7 cellular contexts compared by ENCODE assay signal in the genomic region with DNA sequence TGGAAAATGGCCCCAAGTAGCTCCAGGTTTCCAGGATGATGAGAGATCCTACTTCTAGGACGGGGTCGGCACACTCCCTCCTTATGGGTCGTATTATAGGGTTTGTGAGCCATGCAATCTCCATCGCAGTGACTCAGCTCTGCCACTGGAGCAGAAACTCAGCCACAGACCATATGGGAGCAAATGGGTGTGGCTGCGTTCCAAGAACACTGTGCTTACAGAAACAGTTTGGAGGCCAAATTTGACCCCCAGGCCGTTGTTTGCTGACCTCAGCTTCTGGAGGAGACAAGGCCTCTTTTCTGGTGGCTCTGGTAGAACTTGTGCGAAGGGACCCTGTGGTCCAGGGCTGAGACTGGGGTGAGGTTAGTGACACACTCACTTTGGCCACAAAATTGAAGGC. TPM values are rescaled to one million over a fixed set of nuclear protein-coding genes. Genes with fewer than 3 reads are reported as not detected.
A peak's percentile ranks its signal among the peaks of the same experiment; 100 is the strongest.
DNase-seq lines count a peak whose midpoint lies in the region; ATAC-seq and TF ChIP-seq lines count a peak whose summit lies in the region.
"Not testable (repeated sequence)": the region's sequence is repeated elsewhere in the genome, so short reads cannot be mapped to it uniquely, and the experiment has no call there.

No MANE protein-coding gene starts in this region.

- TF ChIP-seq CTCF in HL-60 (IDR thresholded peaks at IDR 0.05; ENCODE audit: insufficient read depth, low read length); osteocyte (IDR thresholded peaks at IDR 0.05): not testable (repeated sequence)

- H3K27ac ChIP-seq in HL-60 (replicated peaks), result not testable (repeated sequence)

- H3K9ac ChIP-seq in adipocyte (ENCODE audit: low read length), result not testable (repeated sequence)

- H3K9me3 ChIP-seq in adipocyte (ENCODE audit: control insufficient read depth, low read length), result not testable (repeated sequence)

- H3K4me1 ChIP-seq in adipocyte (ENCODE audit: control insufficient read depth, insufficient read depth, low read length), result peaks cover 11% of the 10 kb centered on the region

- H3K27me3 Mint-ChIP-seq in osteocyte (ENCODE audit: unreplicated experiment), result not testable (repeated sequence)

- H3K4me1 Mint-ChIP-seq in osteocyte (ENCODE audit: unreplicated experiment), result not testable (repeated sequence)

- not testable (repeated sequence) for H3K9me3 Mint-ChIP-seq in osteocyte (ENCODE audit: unreplicated experiment)

- not testable (repeated sequence) for H3K27me3 ChIP-seq in HL-60 (ENCODE audit: insufficient read depth, poor library complexity, severe bottlenecking); adipocyte (replicated peaks; ENCODE audit: control insufficient read depth, insufficient read depth, low read length)

- ATAC-seq in esophagus mucosa, result peak; percentile 53

- H3K36me3 ChIP-seq in adipocyte (ENCODE audit: control insufficient read depth, insufficient read depth, low read length, severe bottlenecking), result not testable (repeated sequence)

- not testable (repeated sequence) for H3K36me3 Mint-ChIP-seq in osteocyte (ENCODE audit: unreplicated experiment)

- peak overlapping the region; percentile 82 for H3K27ac Mint-ChIP-seq in osteocyte (ENCODE audit: unreplicated experiment)

- DNase-seq in DMS 273 (lab: John Stamatoyannopoulos, UW; ENCODE audit: unreplicated experiment) (peak; percentile 89), HL-60 (ENCODE audit: low read depth in 1 of 2, low spot score in 1 of 2) (peak; percentile 13 to 43), NOMO-1 treated with DMSO at 0.1 percent for 48 hours (lab: John Stamatoyannopoulos, UW; ENCODE audit: unreplicated experiment) (peak; percentile 29), adipocyte (ENCODE audit: low read depth) (peak; percentile 90), hepatic stellate cell (ENCODE audit: low spot score) (peak; percentile 29)
- DNase-seq in osteocyte (ENCODE audit: extremely low spot score, unreplicated experiment), result not testable (repeated sequence)

- not testable (repeated sequence) for H3K4me3 ChIP-seq in HL-60 (replicated peaks; ENCODE audit: insufficient read depth, low read length); adipocyte (ENCODE audit: low read length)

- not testable (repeated sequence) for H3K4me3 Mint-ChIP-seq in osteocyte (ENCODE audit: unreplicated experiment)

RNA-seq across cellular contexts. Expression of a gene that starts 56.5 kb away (rescaled TPM):
- 0.44 TPM for total RNA-seq in esophagus mucosa
- 0.67 and 1.3 TPM in 2 replicates for total RNA-seq in osteocyte
